Comparison of ENCODE assay signal across 21 cellular contexts in genomic region chr2:179990676-179991317, GRCh38. TPM values are rescaled to one million over a fixed set of nuclear protein-coding genes. Genes with fewer than 3 reads are reported as not detected.
DNase-seq lines count a peak whose midpoint lies in the region; ATAC-seq and TF ChIP-seq lines count a peak whose summit lies in the region.
"Had no signal": no experiment of that assay in that cellular context is flagged by ENCODE, and none has a peak within 500 bp of the region (broad histone marks: within the 10 kb centered on the region; RNA-seq: fewer than 3 reads in every experiment).

No MANE protein-coding gene starts in this region.

- POLR2A ChIA-PET in MCF 10A (lab: Yijun Ruan, JAX): interaction anchor here (0.7 kb wide), 1 partner anchor 25 kb away, joined by 3 read pairs; no protein-coding TSS in a partner anchor

- no peak overlapping the region for H3K23ac ChIP-seq in H9 (ENCODE audit: insufficient read length, low read depth, low read length)

- H3K18ac ChIP-seq in H9 (ENCODE audit: insufficient read length, low read depth, low read length): no peak overlapping the region

- BruUV-seq in MCF 10A (replicated peaks; lab: Mats Ljungman, UMichigan) (no TSS peak), mammary epithelial cell (replicated peaks; lab: Mats Ljungman, UMichigan) (no TSS peak)

- H3K27ac Mint-ChIP-seq in MCF 10A (ENCODE audit: low read depth, unreplicated experiment) (peak overlapping the region; percentile 55), H9 (peak overlapping the region in 2 of 3 experiments; percentile 62 to 78; a peak in 5 of 7 replicates), brain (peak overlapping the region in 3 of 5 experiments; percentile 7 to 32 (median 27))
- peak overlapping the region; percentile 75 for H3K27ac Mint-ChIP-seq in stimulated activated effector memory CD8-positive, alpha-beta T cell treated with anti-CD3 and anti-CD28 coated beads, Interleukin-12 subunit alpha, Interleukin-12 subunit beta, amount 100 ng/mL, for 72 hours
- H3K27ac Mint-ChIP-seq: activated CD8-positive, alpha-beta memory T cell treated with anti-CD3 and anti-CD28 coated beads, Interleukin-2, amount 10 ng/mL, durations not matched to agents 7 days and 5 days had no signal

- H3K4me3 Mint-ChIP-seq in MCF 10A (ENCODE audit: unreplicated experiment) (no peak overlapping the region), H9 (no peak overlapping the region), brain (no peak overlapping the region)
- H3K4me3 Mint-ChIP-seq in stimulated activated effector memory CD8-positive, alpha-beta T cell treated with anti-CD3 and anti-CD28 coated beads, Interleukin-12 subunit alpha, Interleukin-12 subunit beta, amount 100 ng/mL, for 72 hours: no peak overlapping the region
- H3K4me3 Mint-ChIP-seq: activated CD8-positive, alpha-beta memory T cell treated with anti-CD3 and anti-CD28 coated beads, Interleukin-2, amount 10 ng/mL, durations not matched to agents 7 days and 5 days; stimulated activated naive CD8-positive, alpha-beta T cell treated with anti-CD3 and anti-CD28 coated beads, Interleukin-15, amount 100 ng/mL, for 72 hours had no signal

- no peaks in the 10 kb centered on the region for H3K79me1 ChIP-seq in H9 (ENCODE audit: insufficient read depth, low read depth, low read length, poor library complexity, severe bottlenecking)

- CTCF ChIA-PET in MCF 10A (lab: Yijun Ruan, JAX) (interaction anchor here (0.6 to 1.5 kb wide), 8 partner anchors 10 to 864 kb away, joined by 3 to 8 read pairs (median 4); no protein-coding TSS in a partner anchor), mammary epithelial cell (lab: Charles Lee; ENCODE audit: low non-redundant PET) (no interaction called here)

- H2BK12ac ChIP-seq in H9 (ENCODE audit: insufficient read length, low read depth, low read length): no peak overlapping the region

- H2BK120ac ChIP-seq in H9 (ENCODE audit: low read depth, low read length, poor library complexity, severe bottlenecking): no peak overlapping the region

- H3K56ac ChIP-seq in H9 (ENCODE audit: insufficient read length, low read depth, low read length): no peak overlapping the region

- H3K4me2 ChIP-seq in mammary epithelial cell (ENCODE audit: insufficient read depth, low read depth, low read length) (no peak overlapping the region), H9 (ENCODE audit: insufficient read depth, insufficient read length, low read length) (no peak overlapping the region), osteoblast (ENCODE audit: insufficient read depth, low read length) (no peak overlapping the region)

- H3K27me3 ChIP-seq in mammary epithelial cell (ENCODE audit: insufficient read depth, low read length) (no peaks in the 10 kb centered on the region), H9 (ENCODE audit: insufficient read depth, low read length) (no peaks in the 10 kb centered on the region), osteoblast (ENCODE audit: insufficient read depth, low read length) (no peaks in the 10 kb centered on the region)
- H3K27me3 ChIP-seq: tibial nerve had no signal

- no peak for DNase-seq in MCF 10A (ENCODE audit: unreplicated experiment)
- DNase-seq in mammary epithelial cell: no peak
- DNase-seq in H9: no peak
- DNase-seq in stimulated activated effector memory CD8-positive, alpha-beta T cell treated with anti-CD3 and anti-CD28 coated beads, Interleukin-12 subunit alpha, Interleukin-12 subunit beta, amount 100 ng/mL, for 72 hours (ENCODE audit: low spot score in 2 of 2): no peak
- DNase-seq in NCI-H2227 treated with DMSO at 0.1 percent for 48 hours (lab: John Stamatoyannopoulos, UW): no peak
- DNase-seq in osteoblast (ENCODE audit: insufficient read length, low spot score, missing footprints): no peak
- no peak for DNase-seq in NCI-H1694 (lab: John Stamatoyannopoulos, UW)
- DNase-seq: activated CD8-positive, alpha-beta memory T cell treated with anti-CD3 and anti-CD28 coated beads, Interleukin-2, amount 10 ng/mL, durations not matched to agents 7 days and 5 days; activated effector memory CD4-positive, alpha-beta T cell treated with Interleukin-2 at 50 U/mL for 16 hours; central memory CD4-positive, alpha-beta T cell; DMS79; Karpas-422; left ventricle myocardium inferior; NCI-H187 treated with DMSO at 0.1 percent for 48 hours; NCI-H774; Right ventricle myocardium superior; small intestine; stimulated activated naive CD8-positive, alpha-beta T cell treated with anti-CD3 and anti-CD28 coated beads, Interleukin-15, amount 100 ng/mL, for 72 hours; SW 1271 had no signal

- intact Hi-C loops in MCF 10A (cut with micrococcal nuclease): no loop called here
- intact Hi-C loops in mammary epithelial cell (cut with micrococcal nuclease): no loop called here

- no peak overlapping the region for H2AK5ac ChIP-seq in H9 (ENCODE audit: insufficient read length, low read length)

- H3K79me2 ChIP-seq in mammary epithelial cell (ENCODE audit: insufficient read depth, low read length) (peaks cover 41% of the 10 kb centered on the region), H9 (ENCODE audit: insufficient read depth, low read length) (peaks cover 1% of the 10 kb centered on the region; the same call in 1 of the 2 replicates), osteoblast (ENCODE audit: insufficient read depth, low read length) (peaks cover 22% of the 10 kb centered on the region)

- H3K14ac ChIP-seq in H9 (ENCODE audit: insufficient read depth, low read length): no peak overlapping the region

- no peak overlapping the region for H2BK20ac ChIP-seq in H9 (ENCODE audit: low read depth, low read length, poor library complexity, severe bottlenecking)

- H3K4me1 Mint-ChIP-seq in MCF 10A (ENCODE audit: insufficient read depth, unreplicated experiment) (peaks cover 24% of the 10 kb centered on the region), H9 (peaks cover 32 to 34% of the 10 kb centered on the region in 2 experiments), brain (peaks cover 27% of the 10 kb centered on the region)
- peaks cover 37% of the 10 kb centered on the region for H3K4me1 Mint-ChIP-seq in stimulated activated effector memory CD8-positive, alpha-beta T cell treated with anti-CD3 and anti-CD28 coated beads, Interleukin-12 subunit alpha, Interleukin-12 subunit beta, amount 100 ng/mL, for 72 hours

- H2BK5ac ChIP-seq in H9 (ENCODE audit: insufficient read length, low read length): no peak overlapping the region

- H3K9ac ChIP-seq in mammary epithelial cell (ENCODE audit: insufficient read depth, low read length): no peak overlapping the region
- no peak overlapping the region for H3K9ac ChIP-seq in H9 (ENCODE audit: extremely low read depth, insufficient read length, low read length)

- H3T11ph ChIP-seq in H9 (ENCODE audit: low read length): no peak overlapping the region

- in situ Hi-C loops in mammary epithelial cell (cut with MboI; ENCODE audit: low sequenced_read_pairs in 2 of 2): no loop called here

- 79% methylated on average over 5 of the region's 5 CpGs for WGBS in mammary epithelial cell (ENCODE audit: low coverage, missing lambda C conversion rate)
- no CpG with 5 or more reads among the region's 5 CpGs for WGBS in H9 (ENCODE audit: extremely low coverage, insufficient read length, low lambda C conversion rate)

- no peaks in the 10 kb centered on the region for H3K27me3 Mint-ChIP-seq in MCF 10A (ENCODE audit: insufficient read depth, unreplicated experiment)
- no peaks in the 10 kb centered on the region for H3K27me3 Mint-ChIP-seq in H9 (ENCODE audit: low read depth)
- H3K27me3 Mint-ChIP-seq in brain: peaks cover 3% of the 10 kb centered on the region
- H3K27me3 Mint-ChIP-seq: activated CD8-positive, alpha-beta memory T cell treated with anti-CD3 and anti-CD28 coated beads, Interleukin-2, amount 10 ng/mL, durations not matched to agents 7 days and 5 days; stimulated activated naive CD8-positive, alpha-beta T cell treated with anti-CD3 and anti-CD28 coated beads, Interleukin-15, amount 100 ng/mL, for 72 hours had no signal

- no peak overlapping the region for H3K4ac ChIP-seq in H9 (ENCODE audit: low read depth, low read length)

- no peak overlapping the region for H4K5ac ChIP-seq in H9 (ENCODE audit: insufficient read length, low read depth, low read length)

- H3K9me3 ChIP-seq in mammary epithelial cell (replicated peaks; ENCODE audit: insufficient read depth, low read length) (no peaks in the 10 kb centered on the region), H9 (ENCODE audit: control insufficient read depth, low read depth, low read length) (no peaks in the 10 kb centered on the region), osteoblast (ENCODE audit: low read depth, low read length) (no peaks in the 10 kb centered on the region)
- H3K9me3 ChIP-seq: left ventricle myocardium inferior, tibial nerve had no signal

- no peak overlapping the region for H4K8ac ChIP-seq in H9 (replicated peaks; ENCODE audit: insufficient read length, low read depth, low read length)

- H3K27ac ChIP-seq in mammary epithelial cell (ENCODE audit: insufficient read depth, low read depth, low read length): no peak overlapping the region
- no peak overlapping the region for H3K27ac ChIP-seq in H9 (ENCODE audit: insufficient read length, low read depth, low read length)
- no peak overlapping the region for H3K27ac ChIP-seq in osteoblast (ENCODE audit: low read depth, low read length)
- H3K27ac ChIP-seq: left ventricle myocardium inferior, tibial nerve had no signal

- peak; percentile 67 for ATAC-seq in stimulated activated effector memory CD8-positive, alpha-beta T cell treated with anti-CD3 and anti-CD28 coated beads, Interleukin-12 subunit alpha, Interleukin-12 subunit beta, amount 100 ng/mL, for 72 hours
- ATAC-seq: activated CD8-positive, alpha-beta memory T cell treated with anti-CD3 and anti-CD28 coated beads, Interleukin-2, amount 10 ng/mL, durations not matched to agents 7 days and 5 days; stimulated activated naive CD8-positive, alpha-beta T cell treated with anti-CD3 and anti-CD28 coated beads, Interleukin-15, amount 100 ng/mL, for 72 hours had no signal

- H3K36me3 Mint-ChIP-seq in MCF 10A (ENCODE audit: insufficient read depth, unreplicated experiment) (peaks cover 54% of the 10 kb centered on the region), H9 (ENCODE audit: insufficient read depth in 1 of 3, low read depth in 3 of 3) (peaks cover 12 to 44% (median 29%) of the 10 kb centered on the region in 3 experiments; a peak in 6 of 7 replicates), brain (peaks cover 49% of the 10 kb centered on the region)
- peaks cover 60% of the 10 kb centered on the region for H3K36me3 Mint-ChIP-seq in stimulated activated effector memory CD8-positive, alpha-beta T cell treated with anti-CD3 and anti-CD28 coated beads, Interleukin-12 subunit alpha, Interleukin-12 subunit beta, amount 100 ng/mL, for 72 hours

- dilution Hi-C loops in mammary epithelial cell (cut with HindIII; ENCODE audit: low sequenced_read_pairs): no loop called here

- H3K9me3 Mint-ChIP-seq in MCF 10A (ENCODE audit: unreplicated experiment) (no peaks in the 10 kb centered on the region), H9 (no peaks in the 10 kb centered on the region), brain (no peaks in the 10 kb centered on the region)
- no peaks in the 10 kb centered on the region for H3K9me3 Mint-ChIP-seq in stimulated activated effector memory CD8-positive, alpha-beta T cell treated with anti-CD3 and anti-CD28 coated beads, Interleukin-12 subunit alpha, Interleukin-12 subunit beta, amount 100 ng/mL, for 72 hours
- H3K9me3 Mint-ChIP-seq: stimulated activated naive CD8-positive, alpha-beta T cell treated with anti-CD3 and anti-CD28 coated beads, Interleukin-15, amount 100 ng/mL, for 72 hours had no signal

- H2AFZ ChIP-seq in mammary epithelial cell (ENCODE audit: low read depth, low read length): no peak overlapping the region
- H2AFZ ChIP-seq in H9 (ENCODE audit: low read length): no peak overlapping the region
- no peak overlapping the region for H2AFZ ChIP-seq in osteoblast (ENCODE audit: low read length)

- H3K23me2 ChIP-seq in H9 (ENCODE audit: insufficient read length, low read depth, low read length, poor library complexity, severe bottlenecking): no peaks in the 10 kb centered on the region

- no peak for TF ChIP-seq CTCF in MCF 10A (IDR thresholded peaks at IDR 0.05; ENCODE audit: unreplicated experiment)
- TF ChIP-seq CTCF in mammary epithelial cell (conservative IDR thresholded peaks at IDR 0.05 in 1 of 2, IDR thresholded peaks at IDR 0.05 in 1 of 2; ENCODE audit: extremely low read depth in 1 of 2, insufficient read depth in 1 of 2, low read depth in 1 of 2, low read length in 2 of 2): no peak
- TF ChIP-seq CTCF in H9 (conservative IDR thresholded peaks at IDR 0.05): no peak
- TF ChIP-seq CTCF in brain (conservative IDR thresholded peaks at IDR 0.05): no peak
- no peak for TF ChIP-seq CTCF in osteoblast (IDR thresholded peaks at IDR 0.05; ENCODE audit: extremely low read depth, low read depth, low read length)

- H4K20me1 ChIP-seq in mammary epithelial cell (ENCODE audit: insufficient read depth, low read length) (no peaks in the 10 kb centered on the region), H9 (ENCODE audit: control insufficient read depth, insufficient read depth, insufficient read length) (no peaks in the 10 kb centered on the region), osteoblast (ENCODE audit: insufficient read depth, low read length) (peaks cover 10% of the 10 kb centered on the region)

- no peak overlapping the region for H4K91ac ChIP-seq in H9 (ENCODE audit: insufficient read length, low read depth, low read length)

- H2BK15ac ChIP-seq in H9 (ENCODE audit: low read depth, low read length): no peak overlapping the region

- H3K4me1 ChIP-seq in mammary epithelial cell (ENCODE audit: insufficient read depth, low read length): no peaks in the 10 kb centered on the region
- no peaks in the 10 kb centered on the region; the same call in 1 of the 2 replicates for H3K4me1 ChIP-seq in H9 (ENCODE audit: insufficient read depth, low read length)
- H3K4me1 ChIP-seq in osteoblast (ENCODE audit: insufficient read depth, low read length): no peaks in the 10 kb centered on the region
- H3K4me1 ChIP-seq: tibial nerve had no signal

- peaks cover 12% of the 10 kb centered on the region for H3K36me3 ChIP-seq in mammary epithelial cell (ENCODE audit: insufficient read depth, low read length)
- peaks cover 17% of the 10 kb centered on the region for H3K36me3 ChIP-seq in osteoblast (ENCODE audit: insufficient read depth, low read length)

- H3K4me3 ChIP-seq in mammary epithelial cell (replicated peaks in 1 of 3; ENCODE audit: insufficient read depth in 1 of 3, low read depth in 2 of 3, low read length in 3 of 3): no peak overlapping the region
- H3K4me3 ChIP-seq in osteoblast (ENCODE audit: insufficient read depth, low read length): no peak overlapping the region
- H3K4me3 ChIP-seq: left ventricle myocardium inferior, tibial nerve had no signal

RNA-seq across cellular contexts. Expression of gene CWC22, which starts 16.3 kb away (rescaled TPM):
- total RNA-seq in MCF 10A (2022) (34.0 and 38.8 TPM in 2 replicates), mammary epithelial cell (10 to 100 TPM; 10.8 to 17.4 TPM), H9 (2021) (42.9 and 43.4 TPM in 2 replicates), osteoblast (15.2 and 17.1 TPM in 2 replicates)
- polyA plus RNA-seq in mammary epithelial cell (2.4 TPM), brain (ENCODE audit: insufficient read depth, low read depth, low replicate concordance) (5.0 TPM)
- polyA minus RNA-seq in mammary epithelial cell: 2.2 TPM
